In genomic region chr12:57632369-57632897, GRCh38 we compare ENCODE assay signal across 9 cellular contexts. TPM values are rescaled to one million over a fixed set of nuclear protein-coding genes. Genes with fewer than 3 reads are reported as not detected.
DNase-seq lines count a peak whose midpoint lies in the region; ATAC-seq and TF ChIP-seq lines count a peak whose summit lies in the region.
"Had no signal": no experiment of that assay in that cellular context is flagged by ENCODE, and none has a peak within 500 bp of the region (broad histone marks: within the 10 kb centered on the region; RNA-seq: fewer than 3 reads in every experiment).

No MANE protein-coding gene starts in this region.

- ATAC-seq in GM19035 (IDR thresholded peaks at IDR 0.05; ENCODE audit: unreplicated experiment): peak; percentile 14
- no peak for ATAC-seq in lung (ENCODE audit: insufficient read depth, low FRiP score)
- peak in 1 of 2 donors; percentile 41 for ATAC-seq in upper lobe of left lung (ENCODE audit: low FRiP score in 2 of 2)
- ATAC-seq in GM18909 (IDR thresholded peaks at IDR 0.05; ENCODE audit: poor library complexity, unreplicated experiment): no peak

- H3K9me3 ChIP-seq in lung (ENCODE audit: control insufficient read depth in 2 of 2, insufficient read depth in 1 of 2, low read length in 1 of 2) (peaks cover 0 to 2% of the 10 kb centered on the region in 2 donors), upper lobe of left lung (no peaks in the 10 kb centered on the region)

- DNase-seq in AG08396 (ENCODE audit: low spot score): peak; percentile 51
- peak; percentile 41 for DNase-seq in RPMI8226
- DNase-seq in lung (ENCODE audit: low spot score): no peak
- peak in 1 of 2 donors; percentile 88 for DNase-seq in upper lobe of left lung
- no peak for DNase-seq in putamen (ENCODE audit: low spot score)

- WGBS in lung, 2 donors: 0 to 1% methylated on average over 27 to 44 of the region's 44 CpGs
- WGBS in upper lobe of left lung, 2 donors: 0 to 1% methylated on average over 17 to 35 of the region's 44 CpGs

- H3K27ac ChIP-seq in cingulate gyrus (ENCODE audit: low read depth, low read length): peak overlapping the region; percentile 12
- H3K27ac ChIP-seq in lung (ENCODE audit: low read depth in 1 of 2, low read length in 1 of 2): no peak overlapping the region
- no peak overlapping the region for H3K27ac ChIP-seq in upper lobe of left lung

- H3K36me3 ChIP-seq in lung (ENCODE audit: control insufficient read depth in 2 of 2, insufficient read depth in 2 of 2, low read length in 2 of 2): no peaks in the 10 kb centered on the region
- H3K36me3 ChIP-seq in upper lobe of left lung: no peaks in the 10 kb centered on the region

- H3K4me3 ChIP-seq in lung (peak overlapping the region; percentile 38), upper lobe of left lung (peak overlapping the region; percentile 39 to 56 (median 48))

- TF ChIP-seq EP300 in upper lobe of left lung (IDR thresholded peaks at IDR 0.05): no peak

- TF ChIP-seq CTCF in lung (IDR thresholded peaks at IDR 0.05; ENCODE audit: control extremely low read depth, extremely low read depth) (no peak), upper lobe of left lung (IDR thresholded peaks at IDR 0.05) (no peak)

- no peak for TF ChIP-seq POLR2A in upper lobe of left lung (IDR thresholded peaks at IDR 0.05)

- H3K4me1 ChIP-seq in lung (ENCODE audit: control insufficient read depth in 2 of 2, insufficient read depth in 2 of 2, low read length in 2 of 2): peaks cover 0 to 12% of the 10 kb centered on the region in 2 donors
- H3K4me1 ChIP-seq in upper lobe of left lung: peaks cover 21 to 30% (median 27%) of the 10 kb centered on the region in 4 donors

- H3K27me3 ChIP-seq in lung (ENCODE audit: control insufficient read depth, insufficient read depth): no peaks in the 10 kb centered on the region
- H3K27me3 ChIP-seq in upper lobe of left lung: peaks cover 0 to 42% (median 17%) of the 10 kb centered on the region in 4 donors

RNA-seq across cellular contexts. Expression of gene B4GALNT1, which starts 0.6 kb away (rescaled TPM):
- total RNA-seq in lung (1 to 10 TPM in 1 of 2 donors, under 1 TPM in 1; 0.51 to 2.5 TPM), upper lobe of left lung (1 to 10 TPM in 1 of 6 donors, under 1 TPM in 5; under 0.01 to 2.6 (median 0.80) TPM)
- polyA plus RNA-seq in lung: under 1 TPM; 0.53 to 0.93 TPM
- total RNA-seq: lung microvascular endothelial cell had no signal

RNA-seq across cellular contexts. Expression of gene ARHGEF25, which starts 21.2 kb away (rescaled TPM):
- total RNA-seq in lung: 10 to 100 TPM; 12.3 to 23.0 TPM
- 10 to 100 TPM in 1 of 2 donors, 1 to 10 TPM in 1; 7.8 to 10.4 TPM for polyA plus RNA-seq in lung
- 10 to 100 TPM in 2 of 6 donors, 1 to 10 TPM in 4; 6.6 to 78.6 (median 8.2) TPM for total RNA-seq in upper lobe of left lung

RNA-seq across cellular contexts. Expression of gene DTX3, which starts 27.8 kb away (rescaled TPM):
- total RNA-seq in lung (10 to 100 TPM; 26.6 to 40.1 TPM), upper lobe of left lung (10 to 100 TPM; 12.8 to 44.0 (median 21.1) TPM)
- polyA plus RNA-seq in lung: 10 to 100 TPM; 13.9 to 23.2 TPM

RNA-seq across cellular contexts. Expression of gene PIP4K2C, which starts 41.4 kb away (rescaled TPM):
- total RNA-seq in lung (10 to 100 TPM; 19.3 to 42.2 TPM), upper lobe of left lung (10 to 100 TPM; 13.4 to 56.7 (median 30.7) TPM)
- 10 to 100 TPM; 13.7 to 22.3 TPM for polyA plus RNA-seq in lung

Comparison
In these comparisons a context has a peak if more than half of its experiments do, and no peak if none do; other contexts are left out.
1. DNase-seq: peak in AG08396 (single experiment) and RPMI8226 (single experiment); none in lung (single experiment) and putamen (single experiment).